Comparison of ENCODE assay signal across 8 cellular contexts in the genomic region with DNA sequence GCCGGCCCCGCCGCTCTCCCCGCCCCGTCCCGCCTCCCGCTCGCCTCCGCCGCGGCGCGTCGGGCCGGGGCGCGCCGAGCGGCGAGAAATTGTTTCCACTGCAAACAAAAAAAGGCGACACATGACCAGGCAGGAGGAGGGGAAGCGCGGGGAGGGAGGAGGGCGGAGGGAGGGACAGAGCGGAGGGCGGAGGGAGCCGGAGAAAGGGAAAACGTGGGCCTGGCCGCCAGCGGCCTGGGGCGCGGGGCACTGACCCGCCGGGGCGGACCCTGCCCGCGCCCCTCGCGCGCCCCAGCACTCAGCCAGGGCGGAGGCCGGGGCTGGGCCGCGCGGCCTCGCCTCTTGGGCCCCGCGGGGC. TPM values are rescaled to one million over a fixed set of nuclear protein-coding genes. Genes with fewer than 3 reads are reported as not detected.
DNase-seq lines count a peak whose midpoint lies in the region; ATAC-seq and TF ChIP-seq lines count a peak whose summit lies in the region.

FOXN3 (minus strand) TSS at position 123 of the 358 bp plus-strand sequence. CDS start 4,757 bp downstream, outside the sequence.

- peaks cover 1% of the 10 kb centered on the region for H3K36me3 ChIP-seq in BJ (ENCODE audit: control insufficient read depth, insufficient read depth, low read length)
- H3K36me3 ChIP-seq in right lobe of liver, result peaks cover 0 to 1% (median 0%) of the 10 kb centered on the region in 4 donors

- intact Hi-C loops in right lobe of liver (cut with DNase I), result loop anchor here in 1 of 2 donors (10.0 kb wide), 1 partner anchor 348 kb away; no protein-coding TSS in a partner anchor

- peaks cover 0 to 24% (median 4%) of the 10 kb centered on the region in 4 donors for H3K4me1 ChIP-seq in right lobe of liver

- H3K27ac ChIP-seq in right lobe of liver, result peak within 1 kb of the TSS; percentile 92 to 97 (median 93)

- H3K27me3 ChIP-seq in BJ (ENCODE audit: control insufficient read depth, insufficient read depth, low read length) (no peaks in the 10 kb centered on the region), right lobe of liver (no peaks in the 10 kb centered on the region)

- ATAC-seq in GM19328 (IDR thresholded peaks at IDR 0.05; ENCODE audit: unreplicated experiment), result peak; percentile 42
- peak; percentile 22 for ATAC-seq in HG03469 (IDR thresholded peaks at IDR 0.05; ENCODE audit: unreplicated experiment)
- peak; percentile 68 to 76 (median 70) for ATAC-seq in right lobe of liver

- H3K4me3 ChIP-seq in BJ (ENCODE audit: low read depth, low read length), result peak within 1 kb of the TSS; percentile 74
- peak within 1 kb of the TSS; percentile 67 to 80 (median 71) for H3K4me3 ChIP-seq in right lobe of liver

- TF ChIP-seq CTCF in BJ (IDR thresholded peaks at IDR 0.05; ENCODE audit: insufficient read depth, low read depth, low read length), result no peak
- no peak for TF ChIP-seq CTCF in right lobe of liver (IDR thresholded peaks at IDR 0.05)

- WGBS in right lobe of liver (ENCODE audit: insufficient coverage, low coverage, low lambda C conversion rate, missing lambda C conversion rate), result 0% methylated on average over 18 of the region's 48 CpGs

- POLR2A ChIA-PET in BJ (lab: Charles Lee), result interaction anchor here (0.6 kb wide), 1 partner anchor 506 kb away, joined by 8 read pairs; no protein-coding TSS in a partner anchor

- no peaks in the 10 kb centered on the region for H3K9me3 ChIP-seq in right lobe of liver

- CTCF ChIA-PET in BJ (lab: Yijun Ruan, JAX), result no interaction called here

- TF ChIP-seq POLR2A in right lobe of liver (IDR thresholded peaks at IDR 0.05), result peak; percentile 65

- DNase-seq in BJ (ENCODE audit: low read depth) (no peak), NCI-H748 treated with DMSO at 0.1 percent for 48 hours (lab: John Stamatoyannopoulos, UW) (peak; percentile 75), dermis microvascular lymphatic vessel endothelial cell (ENCODE audit: low read depth in 2 of 2) (peak; percentile 88 to 92), right lobe of liver (peak; percentile 93 to 95 (median 95))
- DNase-seq in activated CD4-positive, alpha-beta T cell treated with anti-CD3 and anti-CD28 coated beads, Interleukin-2, amount 50 U/mL, for 48 hours, result peak; percentile 85 to 89
- DNase-seq in stimulated activated CD4-positive, alpha-beta T cell treated with anti-CD3 and anti-CD28 coated beads, Interleukin-4, amount 100 ng/mL, for 24 hours, result peak; percentile 90

RNA-seq across cellular contexts. Expression of gene FOXN3, which starts in this region (rescaled TPM):
- 30.2 and 31.3 TPM in 2 replicates for polyA plus RNA-seq in BJ (2011; rRNA removed)
- polyA minus RNA-seq in BJ (2011; rRNA and poly(A)+ RNA removed), result 48.4 and 56.2 TPM in 2 replicates
- total RNA-seq in dermis microvascular lymphatic vessel endothelial cell (15.0 and 26.0 TPM in 2 replicates), right lobe of liver (10 to 100 TPM; 41.5 to 74.2 (median 55.8) TPM)
